In genomic region chr6:156885562-156885961, GRCh38 we compare ENCODE assay signal across 16 cellular contexts.
"Had no signal": no experiment of that assay in that cellular context is flagged by ENCODE, and none has a peak within 500 bp of the region (broad histone marks: within the 10 kb centered on the region; RNA-seq: fewer than 3 reads in every experiment).

No MANE protein-coding gene starts in this region.

- H3K27me3 ChIP-seq: tibial artery, vagina had no signal

- H3K9me3 ChIP-seq: tibial artery, vagina had no signal

- H3K9me3 Mint-ChIP-seq: natural killer cell treated with Interleukin-12 subunit alpha and Interleukin-12 subunit beta and Interleukin-15 and Interleukin-18, amount 100 ng/mL, for 72 hours had no signal

- DNase-seq: activated CD4-positive, alpha-beta T cell treated with anti-CD3 and anti-CD28 coated beads, Interleukin-2, amount 50 U/mL, for 1 hour; activated CD8-positive, alpha-beta memory T cell treated with anti-CD3 and anti-CD28 coated beads for 24 hours; activated naive CD4-positive, alpha-beta T cell; anterior cingulate cortex; cerebellar nuclear complex; foreskin melanocyte; head of caudate nucleus; mesendoderm; retina; stimulated activated CD4-positive, alpha-beta T cell treated with anti-CD3 and anti-CD28 coated beads, Interleukin-2, amount 100 ng/mL, for 48 hours; stimulated activated naive CD4-positive, alpha-beta T cell; tibial artery had no signal

- H3K27me3 Mint-ChIP-seq: natural killer cell treated with Interleukin-12 subunit alpha and Interleukin-12 subunit beta and Interleukin-15 and Interleukin-18, amount 100 ng/mL, for 72 hours had no signal

- H3K36me3 Mint-ChIP-seq: natural killer cell treated with Interleukin-12 subunit alpha and Interleukin-12 subunit beta and Interleukin-15 and Interleukin-18, amount 100 ng/mL, for 72 hours had no signal

- H3K27ac ChIP-seq: epithelial cell of prostate, tibial artery, vagina had no signal

- H3K36me3 ChIP-seq: tibial artery, vagina had no signal

- ATAC-seq: activated CD4-positive, CD25-positive, alpha-beta regulatory T cell treated with anti-CD3 and anti-CD28 coated beads, Interleukin-2, amount 50 U/mL, for 24 hours had no signal

- H3K4me3 ChIP-seq: tibial artery, vagina had no signal
